15 cellular contexts compared by ENCODE assay signal in genomic region chr11:62269654-62270278, GRCh38. TPM values are rescaled to one million over a fixed set of nuclear protein-coding genes. Genes with fewer than 3 reads are reported as not detected.
DNase-seq lines count a peak whose midpoint lies in the region; ATAC-seq, FAIRE-seq and TF ChIP-seq lines count a peak whose summit lies in the region.
"Had no signal": no experiment of that assay in that cellular context is flagged by ENCODE, and none has a peak within 500 bp of the region (broad histone marks: within the 10 kb centered on the region; RNA-seq: fewer than 3 reads in every experiment).

Gene SCGB2A2 (plus strand): TSS chr11:62270158. CDS start chr11:62270217, 59 bp downstream.

- BruUV-seq in HCT116 (replicated peaks; lab: Mats Ljungman, UMichigan) (no TSS peak), K562 (replicated peaks; lab: Mats Ljungman, UMichigan) (no TSS peak)

- H3K4me3 ChIP-seq in HCT116 (replicated peaks in 1 of 2; ENCODE audit: low read depth in 1 of 2, low read length in 2 of 2): no peak within 1 kb of the TSS
- H3K4me3 ChIP-seq in K562: no peak within 1 kb of the TSS
- H3K4me3 ChIP-seq in upper lobe of right lung: no peak within 1 kb of the TSS

- H3K9ac ChIP-seq in HCT116 (ENCODE audit: low read length) (no peak within 1 kb of the TSS), K562 (ENCODE audit: insufficient read depth in 1 of 2, low read depth in 2 of 2, low read length in 2 of 2) (no peak within 1 kb of the TSS)

- intact Hi-C loops in HCT116 (cut with micrococcal nuclease) (no loop called here), K562 (cut with micrococcal nuclease) (no loop called here), upper lobe of right lung (cut with DNase I) (no loop called here)

- TF ChIP-seq RAD21 in HCT116 (IDR thresholded peaks at IDR 0.05; ENCODE audit: low read depth) (peak; percentile 47), K562 (CRISPR knock-in tag; conservative IDR thresholded peaks at IDR 0.05 in 1 of 2, IDR thresholded peaks at IDR 0.05 in 1 of 2) (peak in 1 of 2 experiments; percentile 17; a peak in 1 of 4 replicates)

- H3K9me2 ChIP-seq in HCT116 (ENCODE audit: insufficient read depth): no peaks in the 10 kb centered on the region

- peak; percentile 82 for ATAC-seq in HCT116
- peak; percentile 54; the same call in 1 of the 3 replicates for ATAC-seq in K562
- ATAC-seq in left lobe of liver: peak; percentile 34
- ATAC-seq in HG03025 (IDR thresholded peaks at IDR 0.05; ENCODE audit: low FRiP score, unreplicated experiment): no peak
- no peak for ATAC-seq in upper lobe of right lung
- ATAC-seq in GM21515 (IDR thresholded peaks at IDR 0.05; ENCODE audit: unreplicated experiment): no peak

- TF ChIP-seq EP300 in K562 (IDR thresholded peaks at IDR 0.05; ENCODE audit: low read length): no peak

- TF ChIP-seq POLR2A in HCT116 (IDR thresholded peaks at IDR 0.05; ENCODE audit: borderline replicate concordance, extremely low read depth, insufficient read depth, insufficient read length): no peak
- no peak for TF ChIP-seq POLR2A in K562 (conservative IDR thresholded peaks at IDR 0.05)

- POLR2A ChIA-PET in HCT116 (lab: Charles Lee) (no interaction called here), K562 (lab: Yijun Ruan, JAX) (interaction anchor here (0.5 kb wide), 1 partner anchor 14 kb away, joined by 3 read pairs; no protein-coding TSS in a partner anchor)

- in situ Hi-C loops in K562 (cut with MboI): no loop called here

- H3K4me2 ChIP-seq in HCT116 (ENCODE audit: low read length) (no peak within 1 kb of the TSS; the same call in 1 of the 2 replicates), K562 (ENCODE audit: insufficient read depth, low read length) (no peak within 1 kb of the TSS)

- H3K9me3 ChIP-seq in HCT116 (ENCODE audit: control insufficient read depth in 1 of 2, insufficient read depth in 1 of 2, low read depth in 1 of 2, low read length in 2 of 2) (no peaks in the 10 kb centered on the region), K562 (replicated peaks; ENCODE audit: control insufficient read depth, insufficient read depth, low read depth, low read length) (no peaks in the 10 kb centered on the region), upper lobe of right lung (no peaks in the 10 kb centered on the region)

- H3K4me1 ChIP-seq in HCT116 (ENCODE audit: control insufficient read depth in 1 of 2, insufficient read depth in 2 of 2, low read length in 2 of 2): peaks cover 0 to 5% of the 10 kb centered on the region in 2 experiments; a peak in 1 of 4 replicates
- 0 out of 5 replicates have a peak, but pooled peaks cover 0 to 5% of the 10 kb centered on the region in 2 experiments for H3K4me1 ChIP-seq in K562 (replicated peaks in 1 of 2; ENCODE audit: control insufficient read depth in 2 of 2, insufficient read depth in 2 of 2, low read length in 2 of 2)
- H3K4me1 ChIP-seq in upper lobe of right lung: no peaks in the 10 kb centered on the region

- peak; percentile 40 for DNase-seq in D341Med (ENCODE audit: low spot score)
- DNase-seq in HCT116 (ENCODE audit: low read depth, low spot score): peak; percentile 8
- DNase-seq in K562 (ENCODE audit: extremely low read depth in 1 of 4, low spot score in 3 of 4): peak in 2 of 4 experiments; percentile 28 to 37
- no peak for DNase-seq in left lobe of liver (ENCODE audit: low spot score)
- DNase-seq in NCI-H524 treated with DMSO at 0.1 percent for 48 hours (lab: John Stamatoyannopoulos, UW): no peak
- no peak for DNase-seq in upper lobe of right lung
- DNase-seq: stimulated activated CD4-positive, alpha-beta T cell treated with anti-CD3 and anti-CD28 coated beads, Interleukin-4, amount 100 ng/mL, for 24 hours had no signal

- H3K27ac ChIP-seq in HCT116 (ENCODE audit: low read depth, low read length) (no peak within 1 kb of the TSS), K562 (ENCODE audit: extremely low read depth, low read depth, low read length) (no peak within 1 kb of the TSS), upper lobe of right lung (no peak within 1 kb of the TSS)

- CTCF ChIA-PET in HCT116 (lab: Charles Lee): interaction anchor here (0.8 to 1.6 kb wide), 2 partner anchors 13 to 53 kb away, joined by 3 to 5 read pairs; no protein-coding TSS in a partner anchor
- CTCF ChIA-PET in K562 (lab: Yijun Ruan, JAX; ENCODE audit: low intra/inter-chr PET ratio): no interaction called here

- H4K20me1 ChIP-seq in HCT116 (ENCODE audit: insufficient read depth): no peaks in the 10 kb centered on the region
- no peaks in the 10 kb centered on the region for H4K20me1 ChIP-seq in K562 (replicated peaks; ENCODE audit: control insufficient read depth, insufficient read depth, low read length)

- 1% methylated on average over 10 of the region's 10 CpGs for WGBS in K562 (ENCODE audit: insufficient coverage, low coverage, missing lambda C conversion rate)

- H2AFZ ChIP-seq in HCT116 (ENCODE audit: low read depth, low read length, poor library complexity, severe bottlenecking) (no peak within 1 kb of the TSS), K562 (ENCODE audit: low read depth, low read length) (no peak within 1 kb of the TSS)

- H3K9me1 ChIP-seq in K562 (ENCODE audit: control insufficient read depth, insufficient read depth, low read length): no peaks in the 10 kb centered on the region

- H3K36me3 ChIP-seq in HCT116 (ENCODE audit: control insufficient read depth in 1 of 2, insufficient read depth in 2 of 2, low read length in 2 of 2): no peaks in the 10 kb centered on the region
- no peaks in the 10 kb centered on the region for H3K36me3 ChIP-seq in K562 (ENCODE audit: control insufficient read depth, insufficient read depth, low read length)
- no peaks in the 10 kb centered on the region for H3K36me3 ChIP-seq in upper lobe of right lung

- H3K27me3 ChIP-seq in HCT116 (ENCODE audit: insufficient read depth, low read length) (0 out of 2 replicates have a peak, but pooled peaks cover 6% of the 10 kb centered on the region), K562 (ENCODE audit: control insufficient read depth in 2 of 2, insufficient read depth in 2 of 2, low read length in 2 of 2) (peaks cover 25 to 38% of the 10 kb centered on the region in 2 experiments; a peak in 4 of 5 replicates), upper lobe of right lung (peaks cover 8% of the 10 kb centered on the region)

- H3K79me2 ChIP-seq in HCT116 (ENCODE audit: insufficient read depth, low read length): no peaks in the 10 kb centered on the region
- H3K79me2 ChIP-seq in K562 (ENCODE audit: control insufficient read depth, insufficient read depth, low read length): no peaks in the 10 kb centered on the region

- RAD21 ChIA-PET in HCT116 (lab: Charles Lee; ENCODE audit: low non-redundant PET in 1 of 2, low total read pairs in 2 of 2, uncharacterized antibody in 2 of 2, unreplicated experiment in 2 of 2): no interaction called here

- TF ChIP-seq CTCF in HCT116 (IDR thresholded peaks at IDR 0.05 in 2 of 3, conservative IDR thresholded peaks at IDR 0.05 in 1 of 3; ENCODE audit: borderline replicate concordance in 1 of 3, insufficient read depth in 1 of 3, low read depth in 2 of 3, low read length in 2 of 3) (peak; percentile 24 to 62 (median 58); a peak in 5 of 6 replicates), K562 (IDR thresholded peaks at IDR 0.05 in 2 of 3, conservative IDR thresholded peaks at IDR 0.05 in 1 of 3; ENCODE audit: insufficient read depth in 2 of 3, low read depth in 1 of 3, low read length in 3 of 3) (peak in 2 of 3 experiments; percentile 28 to 37; a peak in 2 of 6 replicates), upper lobe of right lung (IDR thresholded peaks at IDR 0.05) (no peak)

- no peak for FAIRE-seq in K562 (lab: Jason Lieb, UNC)
- FAIRE-seq: astrocyte, GM18507 had no signal

TF ChIP-seq in HCT116, 20 proteins besides CTCF, POLR2A, EP300 and RAD21 (continues in another document):
- TF ChIP-seq ELF1 (IDR thresholded peaks at IDR 0.05; ENCODE audit: borderline replicate concordance, low read depth) (no peak), ZNF274 (IDR thresholded peaks at IDR 0.05; ENCODE audit: low read depth, low read length) (no peak), SP1 (IDR thresholded peaks at IDR 0.05; ENCODE audit: low read depth) (no peak), ZFX (IDR thresholded peaks at IDR 0.05) (no peak)

TF ChIP-seq in K562, 482 proteins besides CTCF, POLR2A, EP300 and RAD21 (continues in another document):
- TF ChIP-seq HDAC6 (IDR thresholded peaks at IDR 0.05; ENCODE audit: low read depth, low read length): no peak
- no peak for TF ChIP-seq FOXP1 (CRISPR knock-in tag; IDR thresholded peaks at IDR 0.05)
- TF ChIP-seq ZNF445 (CRISPR knock-in tag; IDR thresholded peaks at IDR 0.05; ENCODE audit: low read depth): no peak
- no peak for TF ChIP-seq PCBP2 (IDR thresholded peaks at IDR 0.05; ENCODE audit: low read depth, low read length, poor library complexity, severe bottlenecking)
- TF ChIP-seq PHF21A (IDR thresholded peaks at IDR 0.05; ENCODE audit: borderline replicate concordance, low read depth): no peak
- TF ChIP-seq NEUROD1 (IDR thresholded peaks at IDR 0.05; ENCODE audit: borderline replicate concordance, low read depth, low read length, partially characterized antibody): no peak
- no peak for TF ChIP-seq CBX8 (IDR thresholded peaks at IDR 0.05; ENCODE audit: borderline replicate concordance, extremely low read depth, low read depth, low read length, poor library complexity, severe bottlenecking)

RNA-seq across cellular contexts. Expression of gene SCGB2A2, which starts in this region (rescaled TPM):
- total RNA-seq in HCT116 (2021; ENCODE audit: unreplicated experiment) (not detected), K562 (2014; rRNA removed) (not detected in 2 replicates), K562 (2014; rRNA removed; fragmentation: Illumina TruSeq; extraction: Trizol) (not detected in 2 replicates), K562 (2015; rRNA removed; fragmentation: Illumina TruSeq; extraction: Trizol) (not detected in 2 replicates), K562 (2021) (not detected in 2 replicates), left lobe of liver (not detected), upper lobe of right lung (not detected)
- polyA plus RNA-seq in HCT116 (2012): not detected in 2 replicates
- total RNA-seq in K562 (2011; cell fraction: chromatin; rRNA removed; ENCODE audit: low replicate concordance): not detected in 2 replicates
- total RNA-seq in K562 (2011; cell fraction: nucleolus; rRNA removed): not detected in 2 replicates
- not detected in 2 replicates for total RNA-seq in K562 (2011; cell fraction: nucleoplasm; rRNA removed)
- polyA plus RNA-seq in K562 (2011; rRNA removed) (not detected in 2 replicates), K562 (2014; fragmentation: Illumina TruSeq; extraction: Trizol) (not detected in 2 replicates), K562 (2014; fragmentation: Nextera tagmentation; extraction: Ambion mirVana) (not detected), K562 (2014; rRNA removed) (not detected in 2 replicates)
- polyA plus RNA-seq in K562 (2011; cell fraction: cytosol; rRNA removed): not detected in 2 replicates
- not detected in 2 replicates for polyA plus RNA-seq in K562 (2011; cell fraction: nucleus; rRNA removed)
- not detected in 2 replicates for polyA plus RNA-seq in K562 (2012)
- not detected in 2 replicates for polyA minus RNA-seq in K562 (2011; rRNA and poly(A)+ RNA removed)
- not detected in 2 replicates for polyA minus RNA-seq in K562 (2011; cell fraction: cytosol; rRNA and poly(A)+ RNA removed)
- not detected in 2 replicates for polyA minus RNA-seq in K562 (2011; cell fraction: nucleus; rRNA and poly(A)+ RNA removed)
- total RNA-seq: astrocyte, fibroblast of lung, LHCN-M2, osteocyte, subcutaneous adipose tissue had no signal
- polyA plus RNA-seq: fibroblast of lung had no signal

Comparison
In these comparisons a context has a peak if more than half of its experiments do, and no peak if none do; other contexts are left out.
1. Peak in DNase-seq and ATAC-seq in HCT116; RNA of the gene not detected or under 1 TPM.
2. Peak in ATAC-seq in K562; RNA of the gene not detected or under 1 TPM.
3. Peak in ATAC-seq in left lobe of liver; RNA of the gene not detected or under 1 TPM.